Comparison of ENCODE assay signal across 8 cellular contexts in genomic region chr2:26033270-26033768, GRCh38. TPM values are rescaled to one million over a fixed set of nuclear protein-coding genes. Genes with fewer than 3 reads are reported as not detected.
DNase-seq lines count a peak whose midpoint lies in the region; ATAC-seq and TF ChIP-seq lines count a peak whose summit lies in the region.

No MANE protein-coding gene starts in this region.

- no peaks in the 10 kb centered on the region for H3K27me3 Mint-ChIP-seq in central memory CD8-positive, alpha-beta T cell

- H3K79me2 ChIP-seq in PC-9 (ENCODE audit: low read depth), result peaks cover 57% of the 10 kb centered on the region

- peaks cover 17% of the 10 kb centered on the region for H3F3A ChIP-seq in PC-9 (ENCODE audit: insufficient read depth, low read depth)

- H3K4me3 ChIP-seq in LNCaP clone FGC (ENCODE audit: low read depth, low read length), result peak overlapping the region; percentile 95
- H3K4me3 ChIP-seq in PC-9, result peak overlapping the region; percentile 84
- H3K4me3 ChIP-seq in kidney epithelial cell (ENCODE audit: low read depth, low read length), result peak overlapping the region; percentile 88

- H3K9me2 ChIP-seq in PC-9 (ENCODE audit: insufficient read depth), result no peaks in the 10 kb centered on the region

- H3K27ac ChIP-seq in PC-9, result peak overlapping the region; percentile 93

- H3K36me3 ChIP-seq in PC-9 (ENCODE audit: low read depth) (peaks cover 16% of the 10 kb centered on the region), kidney epithelial cell (ENCODE audit: control insufficient read depth, insufficient read depth, low read length) (no peaks in the 10 kb centered on the region)

- BruUV-seq in PC-9 (replicated peaks; lab: Mats Ljungman, UMichigan), result TSS peak; percentile 83

- H3K4me3 Mint-ChIP-seq in central memory CD8-positive, alpha-beta T cell, result peak overlapping the region; percentile 87

- peak overlapping the region; percentile 91 for H3K4me2 ChIP-seq in PC-9

- H3K9me3 Mint-ChIP-seq in central memory CD8-positive, alpha-beta T cell, result no peaks in the 10 kb centered on the region

- TF ChIP-seq CTCF in LNCaP clone FGC (IDR thresholded peaks at IDR 0.05; ENCODE audit: control insufficient read depth, extremely low read depth, insufficient read depth) (no peak), PC-9 (conservative IDR thresholded peaks at IDR 0.05) (no peak), kidney epithelial cell (IDR thresholded peaks at IDR 0.05; ENCODE audit: insufficient read depth, low read length, poor library complexity, severe bottlenecking) (no peak)

- no peaks in the 10 kb centered on the region for H3K9me3 ChIP-seq in PC-9 (ENCODE audit: insufficient read depth, low read depth)

- DNase-seq in GM04504 (ENCODE audit: low read depth) (peak; percentile 66), GOT3 (lab: John Stamatoyannopoulos, UW) (peak; percentile 74), LNCaP clone FGC (ENCODE audit: low read depth) (peak; percentile 73), PC-9 (peak; percentile 83 to 88), kidney epithelial cell (ENCODE audit: low read depth) (no peak)
- DNase-seq in central memory CD8-positive, alpha-beta T cell (ENCODE audit: low spot score in 2 of 2), result no peak
- peak; percentile 3 to 12 for DNase-seq in stimulated activated CD8-positive, alpha-beta memory T cell treated with anti-CD3 and anti-CD28 coated beads, Interleukin-4, amount 100 ng/mL, for 1 hour (ENCODE audit: low read depth in 2 of 2, low spot score in 1 of 2)

- POLR2A ChIA-PET in PC-9 (lab: Charles Lee; ENCODE audit: unreplicated experiment), result interaction anchor here (0.5 to 1.8 kb wide), 5 partner anchors 21 to 153 kb away, joined by 4 to 9 read pairs (median 4); no protein-coding TSS in a partner anchor

- peak; percentile 24 for ATAC-seq in central memory CD8-positive, alpha-beta T cell (replicated peaks; ENCODE audit: extremely low read depth, poor library complexity, severe bottlenecking)
- no peak for ATAC-seq in HG03521 (IDR thresholded peaks at IDR 0.05; ENCODE audit: unreplicated experiment)

- intact Hi-C loops in PC-9 (cut with micrococcal nuclease; ENCODE audit: unreplicated experiment), result loop anchor here (1.0 to 2.0 kb wide), 3 partner anchors 21 to 79 kb away; no protein-coding TSS in a partner anchor

- peak overlapping the region; percentile 81 for H2AFZ ChIP-seq in PC-9

- H4K20me1 ChIP-seq in PC-9 (ENCODE audit: insufficient read depth), result peaks cover 39% of the 10 kb centered on the region

- H3K36me3 Mint-ChIP-seq in central memory CD8-positive, alpha-beta T cell (ENCODE audit: insufficient read depth), result peaks cover 29% of the 10 kb centered on the region

- H3K27ac Mint-ChIP-seq in central memory CD8-positive, alpha-beta T cell (ENCODE audit: low read depth), result peak overlapping the region; percentile 84

- peaks cover 43% of the 10 kb centered on the region for H3K4me1 Mint-ChIP-seq in central memory CD8-positive, alpha-beta T cell

- no peaks in the 10 kb centered on the region for H3K27me3 ChIP-seq in PC-9 (ENCODE audit: insufficient read depth, low read depth)
- no peaks in the 10 kb centered on the region for H3K27me3 ChIP-seq in kidney epithelial cell (ENCODE audit: control insufficient read depth, insufficient read depth, low read length)

- peaks cover 32% of the 10 kb centered on the region for H3K4me1 ChIP-seq in PC-9 (replicated peaks; ENCODE audit: insufficient read depth)

- CTCF ChIA-PET in PC-9 (lab: Charles Lee), result interaction anchor here (0.6 to 1.6 kb wide), 3 partner anchors 21 to 409 kb away, joined by 3 to 4 read pairs (median 3); no protein-coding TSS in a partner anchor

RNA-seq across cellular contexts. Expression of gene RAB10, which starts 0.6 kb away (rescaled TPM):
- 150 and 171 TPM in 2 replicates for total RNA-seq in PC-9 (2021)
- 183 and 201 TPM in 2 replicates for total RNA-seq in kidney epithelial cell

RNA-seq across cellular contexts. Expression of gene KIF3C, which starts 51.0 kb away (rescaled TPM):
- total RNA-seq in PC-9 (2021), result 41.2 and 50.5 TPM in 2 replicates
- total RNA-seq in kidney epithelial cell, result 58.3 and 75.9 TPM in 2 replicates

Comparison
In these comparisons a context has a peak if more than half of its experiments do, and no peak if none do; other contexts are left out.
1. DNase-seq: peak in GM04504 (single experiment), GOT3 (single experiment), LNCaP clone FGC (single experiment), PC-9 (2 of 2) and stimulated activated CD8-positive, alpha-beta memory T cell treated with anti-CD3 and anti-CD28 coated beads, Interleukin-4, amount 100 ng/mL, for 1 hour (2 of 2); none in central memory CD8-positive, alpha-beta T cell (0 of 2) and kidney epithelial cell (single experiment).
2. Peak in every context shown above with its lines, with median percentiles within 50 percentile points of each other: H3K4me3 ChIP-seq.